Comparison of ENCODE assay signal across 23 cellular contexts in genomic region chr12:84698576-84699333, GRCh38.
"Had no signal": no experiment of that assay in that cellular context is flagged by ENCODE, and none has a peak within 500 bp of the region (broad histone marks: within the 10 kb centered on the region; RNA-seq: fewer than 3 reads in every experiment).

No MANE protein-coding gene starts in this region.

- H3K9me3 ChIP-seq: heart right ventricle, neutrophil, ovary, prostate gland, thyroid gland had no signal

- H3K4me3 Mint-ChIP-seq: activated naive CD8-positive, alpha-beta T cell treated with anti-CD3 and anti-CD28 coated beads, Interleukin-2, amount 10 ng/mL, durations not matched to agents 7 days and 5 days; activated T-cell treated with anti-CD3 and anti-CD28 coated beads, Interleukin-2, amount 50 U/mL, for 4 hours; memory B cell; nephron; stimulated activated naive CD8-positive, alpha-beta T cell treated with anti-CD3 and anti-CD28 coated beads, Interleukin-15, Interleukin-2, amounts not matched to agents 100 ng/mL and 50 ng/mL, for 24 hours had no signal

- H3K36me3 ChIP-seq: heart right ventricle, neutrophil, ovary, prostate gland, thyroid gland, WERI-Rb-1 had no signal

- H3K4me1 ChIP-seq: heart right ventricle, prostate gland, thyroid gland had no signal

- H3K27ac Mint-ChIP-seq: activated naive CD8-positive, alpha-beta T cell treated with anti-CD3 and anti-CD28 coated beads, Interleukin-2, amount 10 ng/mL, durations not matched to agents 7 days and 5 days; activated T-helper 2 cell treated with anti-CD3 and anti-CD28 coated beads, Interferon-gamma antibody, Interleukin-2, Interleukin-4, amounts not matched to agents 10 μg/mL and 5 μg/mL and 100 μg/mL, durations not matched to agents 14 hours and 24 hours and 36 hours; memory B cell; nephron; stimulated activated naive CD8-positive, alpha-beta T cell treated with anti-CD3 and anti-CD28 coated beads, Interleukin-15, Interleukin-2, amounts not matched to agents 100 ng/mL and 50 ng/mL, for 24 hours had no signal

- H3K27me3 ChIP-seq: heart right ventricle, neutrophil, ovary, thyroid gland had no signal

- H3K9me3 Mint-ChIP-seq: activated naive CD8-positive, alpha-beta T cell treated with anti-CD3 and anti-CD28 coated beads, Interleukin-2, amount 10 ng/mL, durations not matched to agents 7 days and 5 days; activated T-cell treated with anti-CD3 and anti-CD28 coated beads, Interleukin-2, amount 50 U/mL, for 4 hours; activated T-helper 2 cell treated with anti-CD3 and anti-CD28 coated beads, Interferon-gamma antibody, Interleukin-2, Interleukin-4, amounts not matched to agents 10 μg/mL and 5 μg/mL and 100 μg/mL, durations not matched to agents 14 hours and 24 hours and 36 hours; nephron; stimulated activated naive CD8-positive, alpha-beta T cell treated with anti-CD3 and anti-CD28 coated beads, Interleukin-15, Interleukin-2, amounts not matched to agents 100 ng/mL and 50 ng/mL, for 24 hours had no signal

- ATAC-seq: activated T-cell treated with anti-CD3 and anti-CD28 coated beads, Interleukin-2, amount 50 U/mL, for 4 hours; heart right ventricle; left cardiac atrium had no signal

- H3K36me3 Mint-ChIP-seq: activated naive CD8-positive, alpha-beta T cell treated with anti-CD3 and anti-CD28 coated beads, Interleukin-2, amount 10 ng/mL, durations not matched to agents 7 days and 5 days; memory B cell had no signal

- H3K27ac ChIP-seq: epithelial cell of prostate, heart right ventricle, neutrophil, ovary, prostate gland, thyroid gland, WERI-Rb-1 had no signal

- H3K27me3 Mint-ChIP-seq: activated naive CD8-positive, alpha-beta T cell treated with anti-CD3 and anti-CD28 coated beads, Interleukin-2, amount 10 ng/mL, durations not matched to agents 7 days and 5 days; memory B cell; stimulated activated naive CD8-positive, alpha-beta T cell treated with anti-CD3 and anti-CD28 coated beads, Interleukin-15, Interleukin-2, amounts not matched to agents 100 ng/mL and 50 ng/mL, for 24 hours had no signal

- DNase-seq: activated CD4-positive, alpha-beta T cell treated with anti-CD3 and anti-CD28 coated beads, Interleukin-2, amount 50 U/mL, for 4 hours; activated CD8-positive, alpha-beta memory T cell treated with anti-CD3 and anti-CD28 coated beads for 24 hours; activated CD8-positive, alpha-beta memory T cell treated with anti-CD3 and anti-CD28 coated beads, Interleukin-2, amount 50 U/mL, for 4 hours; activated naive CD4-positive, alpha-beta T cell; activated naive CD8-positive, alpha-beta T cell treated with anti-CD3 and anti-CD28 coated beads, Interleukin-2, amount 10 ng/mL, durations not matched to agents 7 days and 5 days; activated T-cell treated with anti-CD3 and anti-CD28 coated beads, Interleukin-2, amount 50 U/mL, for 4 hours; amygdala; cerebellar nuclear complex; heart right ventricle; islet precursor cell; left cardiac atrium; ovary; stimulated activated CD4-positive, alpha-beta T cell treated with anti-CD3 and anti-CD28 coated beads, Interleukin-12 subunit alpha, Interleukin-12 subunit beta, amount 100 ng/mL, for 4 hours; substantia nigra; thyroid gland; WERI-Rb-1 had no signal

- H3K4me1 Mint-ChIP-seq: activated naive CD8-positive, alpha-beta T cell treated with anti-CD3 and anti-CD28 coated beads, Interleukin-2, amount 10 ng/mL, durations not matched to agents 7 days and 5 days; memory B cell had no signal

- H3K4me3 ChIP-seq: heart right ventricle, ovary, prostate gland, thyroid gland had no signal
